Comparison of ENCODE assay signal across 8 cellular contexts in the genomic region with DNA sequence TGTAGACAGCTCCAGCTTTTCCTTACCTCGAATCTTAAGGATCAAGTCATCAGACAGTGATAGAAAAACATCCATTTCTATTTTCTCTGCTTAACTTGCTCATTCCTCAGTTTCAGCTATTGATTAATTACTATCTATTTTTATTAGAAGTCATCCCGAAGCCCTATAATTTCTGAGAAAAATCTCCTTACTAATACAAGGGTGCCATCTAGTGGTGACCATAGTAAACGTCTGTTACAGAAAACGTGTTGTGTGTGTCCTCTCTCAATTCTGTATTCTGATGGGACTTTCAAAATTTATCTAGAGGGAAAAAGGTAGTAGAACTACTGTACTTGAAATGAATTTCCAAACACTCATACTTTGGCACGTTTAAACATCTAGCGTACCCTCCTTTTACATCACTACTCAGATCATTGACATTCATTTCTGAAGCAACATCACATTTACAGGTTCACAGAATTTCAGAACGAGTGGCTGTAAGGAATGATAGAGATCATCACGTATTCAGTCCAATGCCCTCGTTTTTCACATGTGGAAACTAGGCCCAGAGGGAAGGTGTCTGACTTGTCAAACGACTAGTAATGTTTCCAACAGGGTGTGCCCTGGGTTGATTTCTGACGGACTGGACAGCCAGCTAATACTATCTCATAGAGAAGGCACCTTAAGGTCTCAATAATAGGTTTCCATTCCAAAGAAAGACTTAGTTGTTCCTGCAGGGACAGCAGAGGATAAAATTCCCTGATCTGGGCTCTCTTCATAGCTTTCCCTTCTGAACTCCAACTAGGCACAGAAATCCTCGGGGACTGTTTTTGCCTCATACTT. TPM values are rescaled to one million over a fixed set of nuclear protein-coding genes. Genes with fewer than 3 reads are reported as not detected.
DNase-seq lines count a peak whose midpoint lies in the region; ATAC-seq and TF ChIP-seq lines count a peak whose summit lies in the region.

No MANE protein-coding gene starts in this region.

- TF ChIP-seq CTCF in GM10266 (IDR thresholded peaks at IDR 0.05; ENCODE audit: control insufficient read depth, insufficient read depth, low read depth, missing control alignments): peak; percentile 71
- peak; percentile 56 for TF ChIP-seq CTCF in WTC11 (IDR thresholded peaks at IDR 0.05)

- H3K4me1 Mint-ChIP-seq in WTC11: peaks cover 3% of the 10 kb centered on the region

- H3K4me3 Mint-ChIP-seq in WTC11: no peak overlapping the region

- peaks cover 31% of the 10 kb centered on the region for H3K9me3 Mint-ChIP-seq in WTC11

- H3K36me3 Mint-ChIP-seq in WTC11: peaks cover 39% of the 10 kb centered on the region

- DNase-seq in A172 (ENCODE audit: low spot score): peak; percentile 51
- DNase-seq in GM10266 (ENCODE audit: extremely low spot score): peak; percentile 57
- DNase-seq in NCI-H2029 treated with DMSO at 0.1 percent for 48 hours (lab: John Stamatoyannopoulos, UW): peak; percentile 55
- no peak for DNase-seq in WTC11 (ENCODE audit: low spot score)
- peak; percentile 69 for DNase-seq in globus pallidus (ENCODE audit: low spot score)
- DNase-seq in putamen (ENCODE audit: low spot score): peak; percentile 76
- DNase-seq in activated CD4-positive, CD25-positive, alpha-beta regulatory T cell (lab: John Stamatoyannopoulos, UW): no peak
- no peak for DNase-seq in COLO668 (lab: John Stamatoyannopoulos, UW; ENCODE audit: unreplicated experiment)

- no peak for ATAC-seq in WTC11

- CTCF ChIA-PET in WTC11 (lab: Charles Lee): interaction anchor here (0.6 to 3.0 kb wide), 13 partner anchors 10 to 165 kb away, joined by 3 to 21 read pairs (median 3); no protein-coding TSS in a partner anchor

- H3K27me3 Mint-ChIP-seq in WTC11 (ENCODE audit: low read depth): no peaks in the 10 kb centered on the region

- POLR2A ChIA-PET in WTC11 (lab: Charles Lee): no interaction called here

- H3K27ac Mint-ChIP-seq in WTC11: no peak overlapping the region

TF ChIP-seq in WTC11, 78 proteins besides CTCF, POLR2A, EP300 and RAD21:
- no peak for TF ChIP-seq KAT7 (CRISPR knock-in tag; IDR thresholded peaks at IDR 0.05; ENCODE audit: borderline replicate concordance)
- TF ChIP-seq FOXK1 (CRISPR knock-in tag; IDR thresholded peaks at IDR 0.05): no peak
- TF ChIP-seq GTF2I (CRISPR knock-in tag; conservative IDR thresholded peaks at IDR 0.05): no peak
- TF ChIP-seq RORB (CRISPR knock-in tag; IDR thresholded peaks at IDR 0.05): no peak
- no peak for TF ChIP-seq EMX1 (CRISPR knock-in tag; IDR thresholded peaks at IDR 0.05)
- TF ChIP-seq NFE2L1 (CRISPR knock-in tag; IDR thresholded peaks at IDR 0.05): no peak
- TF ChIP-seq ETV6 (CRISPR knock-in tag; IDR thresholded peaks at IDR 0.05): no peak
- TF ChIP-seq ZNF416 (CRISPR knock-in tag; IDR thresholded peaks at IDR 0.05): no peak
- TF ChIP-seq OVOL2 (CRISPR knock-in tag; IDR thresholded peaks at IDR 0.05; ENCODE audit: borderline replicate concordance): no peak
- TF ChIP-seq, protein P1, sequence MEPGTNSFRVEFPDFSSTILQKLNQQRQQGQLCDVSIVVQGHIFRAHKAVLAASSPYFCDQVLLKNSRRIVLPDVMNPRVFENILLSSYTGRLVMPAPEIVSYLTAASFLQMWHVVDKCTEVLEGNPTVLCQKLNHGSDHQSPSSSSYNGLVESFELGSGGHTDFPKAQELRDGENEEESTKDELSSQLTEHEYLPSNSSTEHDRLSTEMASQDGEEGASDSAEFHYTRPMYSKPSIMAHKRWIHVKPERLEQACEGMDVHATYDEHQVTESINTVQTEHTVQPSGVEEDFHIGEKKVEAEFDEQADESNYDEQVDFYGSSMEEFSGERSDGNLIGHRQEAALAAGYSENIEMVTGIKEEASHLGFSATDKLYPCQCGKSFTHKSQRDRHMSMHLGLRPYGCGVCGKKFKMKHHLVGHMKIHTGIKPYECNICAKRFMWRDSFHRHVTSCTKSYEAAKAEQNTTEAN (CRISPR knock-in tag; IDR thresholded peaks at IDR 0.05): no peak
- TF ChIP-seq, protein P2, sequence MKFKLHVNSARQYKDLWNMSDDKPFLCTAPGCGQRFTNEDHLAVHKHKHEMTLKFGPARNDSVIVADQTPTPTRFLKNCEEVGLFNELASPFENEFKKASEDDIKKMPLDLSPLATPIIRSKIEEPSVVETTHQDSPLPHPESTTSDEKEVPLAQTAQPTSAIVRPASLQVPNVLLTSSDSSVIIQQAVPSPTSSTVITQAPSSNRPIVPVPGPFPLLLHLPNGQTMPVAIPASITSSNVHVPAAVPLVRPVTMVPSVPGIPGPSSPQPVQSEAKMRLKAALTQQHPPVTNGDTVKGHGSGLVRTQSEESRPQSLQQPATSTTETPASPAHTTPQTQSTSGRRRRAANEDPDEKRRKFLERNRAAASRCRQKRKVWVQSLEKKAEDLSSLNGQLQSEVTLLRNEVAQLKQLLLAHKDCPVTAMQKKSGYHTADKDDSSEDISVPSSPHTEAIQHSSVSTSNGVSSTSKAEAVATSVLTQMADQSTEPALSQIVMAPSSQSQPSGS (CRISPR knock-in tag; IDR thresholded peaks at IDR 0.05; ENCODE audit: borderline replicate concordance, low read depth): no peak
- no peak for TF ChIP-seq MYBL2 (CRISPR knock-in tag; IDR thresholded peaks at IDR 0.05)
- no peak for TF ChIP-seq JUN (CRISPR knock-in tag; IDR thresholded peaks at IDR 0.05)
- no peak for TF ChIP-seq GRHL2 (CRISPR knock-in tag; IDR thresholded peaks at IDR 0.05; ENCODE audit: insufficient replicate concordance, severe bottlenecking)
- no peak for TF ChIP-seq TCF7 (CRISPR knock-in tag; IDR thresholded peaks at IDR 0.05; ENCODE audit: low read depth)
- TF ChIP-seq ATF1 (CRISPR knock-in tag; IDR thresholded peaks at IDR 0.05): no peak
- TF ChIP-seq ZNF263 (CRISPR knock-in tag; IDR thresholded peaks at IDR 0.05; ENCODE audit: low read depth): no peak

RNA-seq across cellular contexts. Expression of a gene that starts 25.6 kb away (rescaled TPM):
- 44.0 and 45.3 TPM in 2 replicates for total RNA-seq in A172 (2014; rRNA removed; shearing (Covaris generic))
- 25.9 to 27.7 TPM (median 26.1 TPM) in 3 replicates for total RNA-seq in WTC11 (2021)

Comparison
In these comparisons a context has a peak if more than half of its experiments do, and no peak if none do; other contexts are left out.
1. DNase-seq: peak in A172 (single experiment), GM10266 (single experiment), NCI-H2029 treated with DMSO at 0.1 percent for 48 hours (single experiment), globus pallidus (single experiment) and putamen (single experiment); none in WTC11 (single experiment), activated CD4-positive, CD25-positive, alpha-beta regulatory T cell (0 of 4) and COLO668 (single experiment).